ENCODE assay signal across 24 cellular contexts in the genomic region with DNA sequence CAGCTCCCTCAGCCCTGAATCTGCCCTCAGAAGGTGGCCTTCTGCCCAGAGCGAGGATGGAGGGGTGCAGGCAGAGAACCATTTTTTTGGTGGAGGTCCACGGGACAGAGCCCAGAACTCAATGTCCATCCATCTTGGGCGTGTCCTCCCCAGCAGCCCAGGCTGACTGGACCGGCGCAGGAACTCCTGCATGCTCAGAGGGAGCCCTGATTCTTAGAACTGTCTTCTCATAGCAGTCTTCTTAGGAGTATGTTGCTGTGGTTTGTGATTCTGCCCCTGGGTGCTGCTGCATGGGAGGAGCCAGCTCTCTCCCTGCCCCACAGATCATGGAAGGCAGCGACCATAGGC. TPM values are rescaled to one million over a fixed set of nuclear protein-coding genes. Genes with fewer than 3 reads are reported as not detected.
"Had no signal": no experiment of that assay in that cellular context is flagged by ENCODE, and none has a peak within 500 bp of the region (broad histone marks: within the 10 kb centered on the region; RNA-seq: fewer than 3 reads in every experiment).

No MANE protein-coding gene starts in this region.

- H3K9me3 Mint-ChIP-seq: activated T-cell treated with anti-CD3 and anti-CD28 coated beads, Interleukin-2, amount 50 U/mL, for 4 hours; memory B cell; naive thymus-derived CD4-positive, alpha-beta T cell had no signal

- H3K27me3 ChIP-seq: body of pancreas, esophagus muscularis mucosa had no signal

- H3K27ac ChIP-seq: body of pancreas, coronary artery, esophagus muscularis mucosa, prostate gland, SK-N-MC, thoracic aorta had no signal

- H3K9me3 ChIP-seq: body of pancreas, esophagus muscularis mucosa, mucosa of descending colon, prostate gland, thoracic aorta had no signal

- DNase-seq: activated CD4-positive, alpha-beta T cell treated with anti-CD3 and anti-CD28 coated beads, Interleukin-2, amount 50 U/mL, for 4 hours; activated CD4-positive, CD25-positive, alpha-beta regulatory T cell treated with anti-CD3 and anti-CD28 coated beads, Interleukin-2, amount 50 U/mL, for 72 hours; activated gamma-delta T cell treated with Interleukin-2 at 50 U/mL for 16 hours; activated T-cell treated with anti-CD3 and anti-CD28 coated beads, Interleukin-2, amount 50 U/mL, for 4 hours; amniotic stem cell; body of pancreas; caudate nucleus; hippocampal formation; left ventricle myocardium superior; naive thymus-derived CD4-positive, alpha-beta T cell; occipital lobe; right cardiac atrium; T-helper 9 cell had no signal

- H3K4me3 ChIP-seq: body of pancreas, coronary artery, esophagus muscularis mucosa, mucosa of descending colon, prostate gland, SK-N-MC, thoracic aorta had no signal

- H3K36me3 Mint-ChIP-seq: activated naive CD8-positive, alpha-beta T cell; memory B cell; naive thymus-derived CD4-positive, alpha-beta T cell had no signal

- H3K36me3 ChIP-seq: esophagus muscularis mucosa, prostate gland, thoracic aorta had no signal

- H3K4me1 ChIP-seq: prostate gland had no signal

- H3K4me3 Mint-ChIP-seq: activated naive CD8-positive, alpha-beta T cell; activated T-cell treated with anti-CD3 and anti-CD28 coated beads, Interleukin-2, amount 50 U/mL, for 4 hours; memory B cell; naive thymus-derived CD4-positive, alpha-beta T cell had no signal

- H3K27me3 Mint-ChIP-seq: activated naive CD8-positive, alpha-beta T cell had no signal

- ATAC-seq: body of pancreas; left ventricle myocardium superior; mucosa of descending colon; naive thymus-derived CD4-positive, alpha-beta T cell; right cardiac atrium had no signal

- H3K27ac Mint-ChIP-seq: memory B cell had no signal

RNA-seq across cellular contexts. Expression of a gene that starts 29.9 kb away (rescaled TPM):
- total RNA-seq: esophagus muscularis mucosa; naive thymus-derived CD4-positive, alpha-beta T cell had no signal
- polyA plus RNA-seq: naive thymus-derived CD4-positive, alpha-beta T cell had no signal

RNA-seq across cellular contexts. Expression of a gene that starts 33.9 kb away (rescaled TPM):
- total RNA-seq: activated T-cell treated with anti-CD3 and anti-CD28 coated beads, Interleukin-2, amount 50 U/mL, for 4 hours; esophagus muscularis mucosa; glomerular endothelial cell; kidney epithelial cell; naive thymus-derived CD4-positive, alpha-beta T cell; occipital lobe; thoracic aorta; ureter had no signal
- polyA plus RNA-seq: naive thymus-derived CD4-positive, alpha-beta T cell had no signal
